Comparison of ENCODE assay signal across 2 cellular contexts in the genomic region with DNA sequence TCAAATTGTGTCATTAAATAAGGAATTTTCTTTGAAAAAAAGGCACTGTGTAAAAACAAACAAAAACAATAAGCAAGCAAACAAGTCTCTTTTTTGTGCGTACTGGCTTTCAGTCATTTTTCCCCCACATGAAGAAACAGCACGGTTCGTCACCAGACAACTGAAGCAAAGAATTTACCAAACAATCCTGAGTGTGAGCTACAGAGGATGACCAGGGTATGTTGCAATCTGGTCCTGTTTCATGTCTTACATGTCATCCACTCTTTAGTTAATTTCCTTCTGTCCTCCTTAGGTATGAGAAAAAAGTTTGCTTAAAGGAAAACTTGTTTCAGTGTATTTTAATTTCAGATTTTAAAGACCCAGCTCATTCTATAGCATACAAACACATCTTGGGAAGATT.
TF ChIP-seq lines count a peak whose summit lies in the region.

No MANE protein-coding gene starts in this region.

TF ChIP-seq in HepG2, 621 proteins besides CTCF, POLR2A, EP300 and RAD21:
- TF ChIP-seq ZNF850 (CRISPR knock-in tag; conservative IDR thresholded peaks at IDR 0.05) (no peak), HNRNPK (IDR thresholded peaks at IDR 0.05; ENCODE audit: low read depth, low read length, poor library complexity, severe bottlenecking) (peak; percentile 7), MAFF (IDR thresholded peaks at IDR 0.05; ENCODE audit: low read depth, low read length) (no peak), CEBPB (IDR thresholded peaks at IDR 0.05; ENCODE audit: borderline replicate concordance, low read depth, low read length) (0 out of 2 replicates have a peak, but pooled peaks have one; percentile 6)

TF ChIP-seq in H1, 55 proteins besides CTCF, POLR2A, EP300 and RAD21:
- TF ChIP-seq CEBPB (IDR thresholded peaks at IDR 0.05; ENCODE audit: low read depth, low read length) (peak; percentile 73), ASH2L (IDR thresholded peaks at IDR 0.05; ENCODE audit: low read length) (no peak)
